13 cellular contexts compared by ENCODE assay signal in genomic region chr1:183300828-183301227, GRCh38.
DNase-seq lines count a peak whose midpoint lies in the region; ATAC-seq, FAIRE-seq and TF ChIP-seq lines count a peak whose summit lies in the region.
"Had no signal": no experiment of that assay in that cellular context is flagged by ENCODE, and none has a peak within 500 bp of the region (broad histone marks: within the 10 kb centered on the region; RNA-seq: fewer than 3 reads in every experiment).

No MANE protein-coding gene starts in this region.

- no peaks in the 10 kb centered on the region for H3K36me3 ChIP-seq in HepG2 (replicated peaks in 1 of 2; ENCODE audit: control insufficient read depth in 1 of 2, insufficient read depth in 2 of 2, low read length in 2 of 2)
- no peaks in the 10 kb centered on the region for H3K36me3 ChIP-seq in right lobe of liver
- H3K36me3 ChIP-seq in K562 (ENCODE audit: control insufficient read depth, insufficient read depth, low read length): no peaks in the 10 kb centered on the region
- no peaks in the 10 kb centered on the region for H3K36me3 ChIP-seq in stomach smooth muscle (ENCODE audit: control insufficient read depth in 2 of 2, insufficient read depth in 2 of 2, low read length in 2 of 2)
- H3K36me3 ChIP-seq: BLaER1 had no signal

- DNase-seq in HepG2 (ENCODE audit: low spot score) (no peak), right lobe of liver (no peak), K562 (ENCODE audit: extremely low read depth in 1 of 4, low spot score in 3 of 4) (no peak), GM12891 (ENCODE audit: insufficient read length, low spot score) (no peak)
- DNase-seq: AML-193; Caco-2; CD8-positive, alpha-beta memory T cell; GOT3; H9 had no signal

- no peak for TF ChIP-seq CTCF in HepG2 (CRISPR knock-in tag; IDR thresholded peaks at IDR 0.05)
- no peak for TF ChIP-seq CTCF in right lobe of liver (IDR thresholded peaks at IDR 0.05)
- TF ChIP-seq CTCF in K562 (IDR thresholded peaks at IDR 0.05 in 2 of 3, conservative IDR thresholded peaks at IDR 0.05 in 1 of 3; ENCODE audit: insufficient read depth in 2 of 3, low read depth in 1 of 3, low read length in 3 of 3): no peak

- FAIRE-seq in HepG2 (lab: Jason Lieb, UNC): no peak
- FAIRE-seq in K562 (lab: Jason Lieb, UNC): no peak
- no peak for FAIRE-seq in GM12891 (lab: Jason Lieb, UNC)
- FAIRE-seq: GM18507 had no signal

- in situ Hi-C loops in HepG2 (cut with HindIII; ENCODE audit: extremely low pct_ligation_motif_present, low pct_unique_long_range_greater_than_20kb): no loop called here
- in situ Hi-C loops in K562 (cut with MboI): no loop called here

- intact Hi-C loops in HepG2 (cut with micrococcal nuclease; ENCODE audit: unreplicated experiment): no loop called here
- intact Hi-C loops in right lobe of liver (cut with DNase I): no loop called here
- intact Hi-C loops in K562 (cut with micrococcal nuclease): no loop called here

- H3K4me1 ChIP-seq in HepG2 (ENCODE audit: insufficient read depth, low read length): no peaks in the 10 kb centered on the region
- no peaks in the 10 kb centered on the region for H3K4me1 ChIP-seq in right lobe of liver
- no peaks in the 10 kb centered on the region for H3K4me1 ChIP-seq in K562 (replicated peaks in 1 of 2; ENCODE audit: control insufficient read depth in 2 of 2, insufficient read depth in 2 of 2, low read length in 2 of 2)
- H3K4me1 ChIP-seq in stomach smooth muscle (ENCODE audit: control insufficient read depth, insufficient read depth, low read length): peaks cover 28% of the 10 kb centered on the region

- TF ChIP-seq EP300 in HepG2 (IDR thresholded peaks at IDR 0.05; ENCODE audit: low read depth in 2 of 2, low read length in 2 of 2): no peak
- TF ChIP-seq EP300 in HepG2 (CRISPR knock-in tag; IDR thresholded peaks at IDR 0.05; ENCODE audit: borderline replicate concordance): no peak
- TF ChIP-seq EP300 in K562 (IDR thresholded peaks at IDR 0.05; ENCODE audit: low read length): no peak

- H2AFZ ChIP-seq in HepG2 (ENCODE audit: low read length): no peak overlapping the region
- H2AFZ ChIP-seq in K562 (ENCODE audit: low read depth, low read length): no peak overlapping the region

- H3K9me3 ChIP-seq in HepG2 (ENCODE audit: low read length) (no peaks in the 10 kb centered on the region), right lobe of liver (no peaks in the 10 kb centered on the region), K562 (replicated peaks; ENCODE audit: control insufficient read depth, insufficient read depth, low read depth, low read length) (no peaks in the 10 kb centered on the region), stomach smooth muscle (ENCODE audit: control insufficient read depth in 2 of 2, low read length in 2 of 2) (no peaks in the 10 kb centered on the region)
- H3K9me3 ChIP-seq: BLaER1, Caco-2 had no signal

- no peak overlapping the region for H3K27ac ChIP-seq in HepG2 (ENCODE audit: extremely low read length, insufficient read depth, low read length)
- no peak overlapping the region for H3K27ac ChIP-seq in right lobe of liver
- no peak overlapping the region for H3K27ac ChIP-seq in K562 (ENCODE audit: extremely low read depth, low read depth, low read length)
- H3K27ac ChIP-seq in stomach smooth muscle (ENCODE audit: low read length): peak overlapping the region; percentile 82
- H3K27ac ChIP-seq: BLaER1 had no signal

- H4K20me1 ChIP-seq in HepG2 (ENCODE audit: insufficient read depth, low read length) (no peaks in the 10 kb centered on the region), K562 (replicated peaks; ENCODE audit: control insufficient read depth, insufficient read depth, low read length) (peaks cover 5% of the 10 kb centered on the region; the same call in 1 of the 2 replicates)
- H4K20me1 ChIP-seq: BLaER1 had no signal

- H3K4me2 ChIP-seq in HepG2 (ENCODE audit: low read depth, low read length) (no peak overlapping the region), K562 (ENCODE audit: insufficient read depth, low read length) (no peak overlapping the region)
- H3K4me2 ChIP-seq: BLaER1 had no signal

- no peaks in the 10 kb centered on the region for H3K79me2 ChIP-seq in HepG2 (ENCODE audit: insufficient read depth, low read length)
- H3K79me2 ChIP-seq in K562 (ENCODE audit: control insufficient read depth, insufficient read depth, low read length): no peaks in the 10 kb centered on the region

- CTCF ChIA-PET in HepG2 (lab: Yijun Ruan, JAX; ENCODE audit: low intra/inter-chr PET ratio, low total read pairs): no interaction called here
- CTCF ChIA-PET in K562 (lab: Yijun Ruan, JAX; ENCODE audit: low intra/inter-chr PET ratio): no interaction called here

- ATAC-seq in HepG2 (no peak), right lobe of liver (no peak), K562 (no peak), HG02970 (IDR thresholded peaks at IDR 0.05; ENCODE audit: low FRiP score, unreplicated experiment) (no peak)

- no peak for TF ChIP-seq RAD21 in HepG2 (CRISPR knock-in tag; IDR thresholded peaks at IDR 0.05)
- TF ChIP-seq RAD21 in K562 (CRISPR knock-in tag; conservative IDR thresholded peaks at IDR 0.05 in 1 of 2, IDR thresholded peaks at IDR 0.05 in 1 of 2): no peak

- 0% methylated on average over 1 of the region's 1 CpG for WGBS in HepG2 (ENCODE audit: low lambda C conversion rate)
- WGBS in right lobe of liver (ENCODE audit: insufficient coverage, low coverage, low lambda C conversion rate, missing lambda C conversion rate): 83% methylated on average over 1 of the region's 1 CpG
- 0% methylated on average over 1 of the region's 1 CpG for WGBS in K562 (ENCODE audit: insufficient coverage, low coverage, missing lambda C conversion rate)

- TF ChIP-seq POLR2A in HepG2 (IDR thresholded peaks at IDR 0.05; ENCODE audit: insufficient read depth in 1 of 2, low read depth in 2 of 2, low read length in 2 of 2) (no peak), right lobe of liver (IDR thresholded peaks at IDR 0.05) (no peak), K562 (conservative IDR thresholded peaks at IDR 0.05) (no peak), GM12891 (IDR thresholded peaks at IDR 0.05; ENCODE audit: low read depth, low read length) (no peak)

- H3K9ac ChIP-seq in HepG2 (ENCODE audit: insufficient read depth, low read depth, low read length) (no peak overlapping the region), K562 (ENCODE audit: insufficient read depth in 1 of 2, low read depth in 2 of 2, low read length in 2 of 2) (no peak overlapping the region), stomach smooth muscle (ENCODE audit: low read length in 2 of 2) (no peak overlapping the region)
- H3K9ac ChIP-seq: BLaER1 had no signal

- no peaks in the 10 kb centered on the region for H3K9me1 ChIP-seq in K562 (ENCODE audit: control insufficient read depth, insufficient read depth, low read length)

- H3K27me3 ChIP-seq in HepG2 (ENCODE audit: control insufficient read depth in 1 of 2, insufficient read depth in 2 of 2, low read length in 2 of 2): peaks cover 0 to 21% of the 10 kb centered on the region in 2 experiments; a peak in 4 of 5 replicates
- no peaks in the 10 kb centered on the region for H3K27me3 ChIP-seq in right lobe of liver
- peaks cover 11 to 27% of the 10 kb centered on the region in 2 experiments; a peak in 4 of 5 replicates for H3K27me3 ChIP-seq in K562 (ENCODE audit: control insufficient read depth in 2 of 2, insufficient read depth in 2 of 2, low read length in 2 of 2)
- no peaks in the 10 kb centered on the region for H3K27me3 ChIP-seq in stomach smooth muscle (ENCODE audit: control insufficient read depth in 1 of 2, insufficient read depth in 2 of 2, low read length in 2 of 2)
- H3K27me3 ChIP-seq: BLaER1 had no signal

- BruUV-seq in HepG2 (replicated peaks; lab: Mats Ljungman, UMichigan): no TSS peak
- BruUV-seq in K562 (replicated peaks; lab: Mats Ljungman, UMichigan): no TSS peak

- POLR2A ChIA-PET in HepG2 (lab: Yijun Ruan, JAX): no interaction called here
- POLR2A ChIA-PET in K562 (lab: Yijun Ruan, JAX): interaction anchor here (1.3 kb wide), 1 partner anchor 14 kb away, joined by 4 read pairs; no protein-coding TSS in a partner anchor

- H3K4me3 ChIP-seq in HepG2 (replicated peaks in 1 of 3; ENCODE audit: insufficient read depth in 1 of 3, low read depth in 2 of 3, low read length in 3 of 3): no peak overlapping the region
- H3K4me3 ChIP-seq in right lobe of liver: no peak overlapping the region
- H3K4me3 ChIP-seq in K562: no peak overlapping the region
- peak overlapping the region in 1 of 2 donors; percentile 19 for H3K4me3 ChIP-seq in stomach smooth muscle (ENCODE audit: low read length in 2 of 2)
- H3K4me3 ChIP-seq: BLaER1 had no signal

TF ChIP-seq in HepG2, 621 proteins besides CTCF, POLR2A, EP300 and RAD21 (continues in another document):
- TF ChIP-seq MAFK (conservative IDR thresholded peaks at IDR 0.05 in 1 of 2, IDR thresholded peaks at IDR 0.05 in 1 of 2; ENCODE audit: low read length in 2 of 2): peak in 1 of 2 experiments; percentile 67; a peak in 2 of 4 replicates

TF ChIP-seq in K562, 482 proteins besides CTCF, POLR2A, EP300 and RAD21:
- TF ChIP-seq CBX2 (IDR thresholded peaks at IDR 0.05; ENCODE audit: insufficient read depth, low read length, poor library complexity, severe bottlenecking): no peak
- peak; percentile 69 for TF ChIP-seq ZNF316 (IDR thresholded peaks at IDR 0.05)
- peak; percentile 23; the same call in 1 of the 2 replicates for TF ChIP-seq C11orf30 (IDR thresholded peaks at IDR 0.05; ENCODE audit: low read depth)
- no peak for TF ChIP-seq HDAC1 (IDR thresholded peaks at IDR 0.05)
- TF ChIP-seq MAFG (tag; conservative IDR thresholded peaks at IDR 0.05): peak; percentile 35; the same call in 1 of the 2 replicates
- peak; percentile 10; the same call in 1 of the 2 replicates for TF ChIP-seq NFIC (IDR thresholded peaks at IDR 0.05)

TF ChIP-seq in GM12891, 5 proteins besides CTCF, POLR2A, EP300 and RAD21:
- TF ChIP-seq SPI1 (IDR thresholded peaks at IDR 0.05; ENCODE audit: low read depth, low read length) (no peak), TAF1 (IDR thresholded peaks at IDR 0.05; ENCODE audit: low read depth, low read length) (no peak), PAX5 (IDR thresholded peaks at IDR 0.05; ENCODE audit: insufficient read depth, low read length, severe bottlenecking) (no peak), POU2F2 (IDR thresholded peaks at IDR 0.05; ENCODE audit: low read depth, low read length) (no peak), POLR2AphosphoS5 (IDR thresholded peaks at IDR 0.05; ENCODE audit: low read depth, low read length) (no peak)

Comparison
In these comparisons a context has a peak if more than half of its experiments do, and no peak if none do; other contexts are left out.
1. Of the 241 proteins assayed by ChIP-seq in both HepG2 and K562: peak only in HepG2: MAFF; only in K562: MAFG and NFIC; in both: none; in neither: 237; mixed calls (peak in some experiments, not most) for 1.